In the genomic region with DNA sequence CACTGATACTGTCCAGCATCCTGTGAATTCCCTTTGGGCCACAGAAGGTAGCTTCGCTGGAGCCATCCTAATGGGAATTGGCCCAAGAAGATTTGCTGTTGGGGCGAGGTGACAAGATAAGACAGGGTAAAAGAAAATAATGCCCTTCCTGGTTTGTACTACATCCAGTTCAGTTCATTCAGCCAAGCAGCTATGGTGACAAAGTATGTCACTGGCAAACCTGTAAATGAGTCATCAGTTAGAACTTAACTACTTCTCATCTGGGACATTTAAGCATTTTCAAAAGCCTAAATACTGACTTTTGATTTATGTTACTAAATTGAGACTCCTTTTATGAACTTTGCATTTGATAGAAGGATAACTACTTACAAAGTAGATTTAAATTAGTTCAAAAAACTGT, we compare ENCODE assay signal across 19 cellular contexts. TPM values are rescaled to one million over a fixed set of nuclear protein-coding genes. Genes with fewer than 3 reads are reported as not detected.
DNase-seq lines count a peak whose midpoint lies in the region; ATAC-seq and TF ChIP-seq lines count a peak whose summit lies in the region.
"Had no signal": no experiment of that assay in that cellular context is flagged by ENCODE, and none has a peak within 500 bp of the region (broad histone marks: within the 10 kb centered on the region; RNA-seq: fewer than 3 reads in every experiment).

No MANE protein-coding gene starts in this region.

- H3K27me3 ChIP-seq in adipocyte (replicated peaks; ENCODE audit: control insufficient read depth, insufficient read depth, low read length) (no peaks in the 10 kb centered on the region), left lung (no peaks in the 10 kb centered on the region), colonic mucosa (no peaks in the 10 kb centered on the region)

- H3K9me3 ChIP-seq in adipocyte (ENCODE audit: control insufficient read depth, low read length) (no peaks in the 10 kb centered on the region), left lung (no peaks in the 10 kb centered on the region), colonic mucosa (no peaks in the 10 kb centered on the region)

- H3K27ac ChIP-seq in left lung, result no peak overlapping the region
- no peak overlapping the region for H3K27ac ChIP-seq in colonic mucosa
- H3K27ac ChIP-seq: 22Rv1 had no signal

- DNase-seq in DMS153 (lab: John Stamatoyannopoulos, UW) (peak; percentile 16), DMS153 treated with DMSO at 0.1 percent for 48 hours (lab: John Stamatoyannopoulos, UW; ENCODE audit: unreplicated experiment) (no peak), HFFc6 (peak; percentile 36), adipocyte (ENCODE audit: low read depth) (peak; percentile 16), left lung (no peak), NCI-H146 treated with DMSO at 0.1 percent for 48 hours (lab: John Stamatoyannopoulos, UW; ENCODE audit: unreplicated experiment) (no peak), colonic mucosa (no peak)
- DNase-seq: activated CD8-positive, alpha-beta memory T cell treated with anti-CD3 and anti-CD28 coated beads, Interleukin-2, amount 50 U/mL, for 48 hours; amygdala; dermis blood vessel endothelial cell; NCI-H2171; substantia nigra had no signal

- H3K4me3 Mint-ChIP-seq in HFFc6, result no peak overlapping the region
- H3K4me3 Mint-ChIP-seq: mesothelial cell of epicardium, WTC11 had no signal

- no peaks in the 10 kb centered on the region for H3K27me3 Mint-ChIP-seq in HFFc6 (ENCODE audit: insufficient read depth)

- no peaks in the 10 kb centered on the region for H3K36me3 Mint-ChIP-seq in HFFc6 (ENCODE audit: low read depth)
- H3K36me3 Mint-ChIP-seq: mesothelial cell of epicardium, WTC11 had no signal

- no peaks in the 10 kb centered on the region for H3K9me3 Mint-ChIP-seq in HFFc6
- H3K9me3 Mint-ChIP-seq: mesothelial cell of epicardium had no signal

- H3K4me1 Mint-ChIP-seq in HFFc6 (ENCODE audit: low read depth), result peaks cover 56% of the 10 kb centered on the region
- H3K4me1 Mint-ChIP-seq: WTC11 had no signal

- H3K9ac ChIP-seq in adipocyte (ENCODE audit: low read length) (no peak overlapping the region), colonic mucosa (ENCODE audit: low read depth in 2 of 2, low read length in 2 of 2) (no peak overlapping the region)

- H3K4me1 ChIP-seq in adipocyte (ENCODE audit: control insufficient read depth, insufficient read depth, low read length), result peaks cover 37% of the 10 kb centered on the region
- no peaks in the 10 kb centered on the region for H3K4me1 ChIP-seq in left lung
- no peaks in the 10 kb centered on the region for H3K4me1 ChIP-seq in colonic mucosa

- intact Hi-C loops in left lung (cut with DNase I) (no loop called here), colonic mucosa (cut with DNase I) (no loop called here)

- TF ChIP-seq CTCF in HFFc6 (IDR thresholded peaks at IDR 0.05) (no peak), left lung (IDR thresholded peaks at IDR 0.05) (no peak), colonic mucosa (IDR thresholded peaks at IDR 0.05) (no peak)

- H3K27ac Mint-ChIP-seq in HFFc6, result peak overlapping the region; percentile 9; the same call in 1 of the 2 replicates
- H3K27ac Mint-ChIP-seq: mesothelial cell of epicardium, WTC11 had no signal

- ATAC-seq in left lung (peak; percentile 76), HG03196 (IDR thresholded peaks at IDR 0.05; ENCODE audit: unreplicated experiment) (no peak)
- ATAC-seq: WTC11 had no signal

- H3K36me3 ChIP-seq in adipocyte (ENCODE audit: control insufficient read depth, insufficient read depth, low read length, severe bottlenecking), result no peaks in the 10 kb centered on the region
- no peaks in the 10 kb centered on the region for H3K36me3 ChIP-seq in left lung
- H3K36me3 ChIP-seq in colonic mucosa, result no peaks in the 10 kb centered on the region

- H3K4me3 ChIP-seq in adipocyte (ENCODE audit: low read length) (no peak overlapping the region), left lung (no peak overlapping the region), colonic mucosa (no peak overlapping the region)

RNA-seq across cellular contexts. Expression of gene WDR64, which starts 54.2 kb away (rescaled TPM):
- not detected for total RNA-seq in HFFc6 (2021; fragmentation: NEBNext Ultra II Directional; extraction: Animal tissue kit (Norgen Biotek cat#: 25700))
- total RNA-seq in left lung (not detected), colonic mucosa (not detected)
- total RNA-seq: frontal cortex, HT-29, mesothelial cell of epicardium, omental fat pad, WTC11 had no signal

Comparison
In these comparisons a context has a peak if more than half of its experiments do, and no peak if none do; other contexts are left out.
1. DNase-seq: peak in DMS153 (single experiment), HFFc6 (single experiment) and adipocyte (single experiment); none in DMS153 treated with DMSO at 0.1 percent for 48 hours (single experiment), left lung (0 of 2), NCI-H146 treated with DMSO at 0.1 percent for 48 hours (single experiment) and colonic mucosa (single experiment).